17 cellular contexts compared by ENCODE assay signal in the genomic region with DNA sequence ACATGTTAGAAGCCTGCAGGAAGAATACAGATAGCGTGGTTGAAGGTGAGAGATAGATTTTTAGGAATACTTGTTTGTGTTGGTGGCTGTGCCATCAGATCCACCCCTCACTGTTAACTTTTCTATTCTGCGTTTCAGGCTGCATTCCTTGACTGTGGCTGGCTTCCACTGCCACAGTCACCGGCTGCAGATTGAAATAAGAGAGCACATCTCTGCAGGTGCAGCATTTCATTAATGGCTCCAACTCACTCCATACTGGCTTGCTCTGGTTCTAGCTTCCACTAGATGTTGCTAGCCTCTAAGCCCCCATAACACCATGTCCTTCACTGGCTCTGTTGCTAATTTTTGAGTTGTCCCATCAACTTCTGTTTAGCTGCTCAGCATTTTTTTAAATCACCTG.
DNase-seq lines count a peak whose midpoint lies in the region; ATAC-seq, FAIRE-seq and TF ChIP-seq lines count a peak whose summit lies in the region.
"Had no signal": no experiment of that assay in that cellular context is flagged by ENCODE, and none has a peak within 500 bp of the region (broad histone marks: within the 10 kb centered on the region; RNA-seq: fewer than 3 reads in every experiment).

No MANE protein-coding gene starts in this region.

- no peak overlapping the region for H2BK12ac ChIP-seq in H1 (ENCODE audit: low read depth, low read length)

- no peak overlapping the region for H3K9ac ChIP-seq in H1 (replicated peaks in 1 of 4; ENCODE audit: extremely low read depth in 1 of 4, low read depth in 3 of 4, low read length in 3 of 4)

- ATAC-seq in HG03378 (IDR thresholded peaks at IDR 0.05; ENCODE audit: unreplicated experiment) = no peak
- ATAC-seq: A549 had no signal

- no peaks in the 10 kb centered on the region for H3K23me2 ChIP-seq in H1 (ENCODE audit: low read depth, low read length)

- H4K8ac ChIP-seq in H1 (ENCODE audit: extremely low read depth, insufficient read depth, low read length) = no peak overlapping the region

- no peaks in the 10 kb centered on the region for H3K36me3 ChIP-seq in H1 (ENCODE audit: control insufficient read depth in 2 of 4, insufficient read depth in 4 of 4, low read length in 3 of 4)
- H3K36me3 ChIP-seq: HAP-1 had no signal

- no peak overlapping the region for H3K27ac ChIP-seq in H1 (ENCODE audit: low read depth, low read length)
- H3K27ac ChIP-seq: 22Rv1, A549, C4-2B had no signal

- H3K23ac ChIP-seq in H1 (ENCODE audit: insufficient read length) = no peak overlapping the region

- no peak overlapping the region for H3K4ac ChIP-seq in H1 (replicated peaks; ENCODE audit: insufficient read length, low read depth, low read length)

- H3K4me3 ChIP-seq in H1 (ENCODE audit: extremely low read depth in 1 of 4, insufficient read depth in 2 of 4, low read depth in 3 of 4, low read length in 4 of 4) = no peak overlapping the region
- H3K4me3 ChIP-seq: A549, HAP-1 had no signal

- H3K4me2 ChIP-seq in H1 (ENCODE audit: insufficient read depth in 1 of 2, low read depth in 2 of 2, low read length in 2 of 2) = no peak overlapping the region
- H3K4me2 ChIP-seq: A549 had no signal

- no peak for FAIRE-seq in H1 (lab: Jason Lieb, UNC)
- FAIRE-seq: A549 had no signal

- H2BK5ac ChIP-seq in H1 (ENCODE audit: low read depth, low read length) = no peak overlapping the region

- no peak overlapping the region for H2AK5ac ChIP-seq in H1 (ENCODE audit: low read depth, low read length)

- POLR2A ChIA-PET in H1 (lab: Charles Lee; ENCODE audit: partially characterized antibody) = no interaction called here

- H3K56ac ChIP-seq in H1 (replicated peaks; ENCODE audit: insufficient read length, low read depth, low read length) = no peak overlapping the region

- TF ChIP-seq CTCF in H1 (IDR thresholded peaks at IDR 0.05; ENCODE audit: control extremely low read depth in 1 of 3, insufficient read depth in 1 of 3, low read depth in 1 of 3, low read length in 3 of 3) = no peak

- H2BK20ac ChIP-seq in H1 (ENCODE audit: low read length) = no peak overlapping the region

- peak overlapping the region; percentile 57; the same call in 1 of the 2 replicates for H2AFZ ChIP-seq in H1 (ENCODE audit: low read length)

- no peaks in the 10 kb centered on the region for H3K79me2 ChIP-seq in H1 (ENCODE audit: control insufficient read depth in 1 of 2, insufficient read depth in 2 of 2, low read length in 2 of 2)

- no peaks in the 10 kb centered on the region for H3K79me1 ChIP-seq in H1 (ENCODE audit: low read depth, low read length)

- CTCF ChIA-PET in H1 (lab: Charles Lee; ENCODE audit: partially characterized antibody) = interaction anchor here (0.7 kb wide), 1 partner anchor 69 kb away, joined by 3 read pairs; no protein-coding TSS in a partner anchor

- H4K20me1 ChIP-seq in H1 (replicated peaks in 1 of 2; ENCODE audit: control insufficient read depth in 1 of 2, insufficient read depth in 2 of 2, low read length in 2 of 2) = no peaks in the 10 kb centered on the region

- H3K14ac ChIP-seq in H1 (ENCODE audit: insufficient read length) = no peak overlapping the region

- 0 out of 4 replicates have a peak, but pooled peaks of 1 of the 2 experiments have one; percentile 7 for TF ChIP-seq RAD21 in H1 (IDR thresholded peaks at IDR 0.05 in 1 of 2, conservative IDR thresholded peaks at IDR 0.05 in 1 of 2; ENCODE audit: low read depth in 2 of 2, low read length in 2 of 2)

- WGBS in H1 (ENCODE audit: extremely low coverage in 1 of 2, insufficient coverage in 1 of 2, insufficient read length in 1 of 2, insufficient replicate concordance in 2 of 2, low coverage in 1 of 2, low lambda C conversion rate in 2 of 2, missing lambda C conversion rate in 1 of 2), 2 experiments = 81% methylated on average over 3 of the region's 3 CpGs; no CpG with 5 or more reads in 1 of the 2 experiments

- H3K9me3 ChIP-seq in H1 (ENCODE audit: insufficient read depth in 2 of 2, low read depth in 1 of 2, low read length in 1 of 2) = no peaks in the 10 kb centered on the region
- H3K9me3 ChIP-seq: A549, Caco-2, HAP-1 had no signal

- H4K91ac ChIP-seq in H1 (replicated peaks; ENCODE audit: insufficient read length, low read length) = no peak overlapping the region

- no peak overlapping the region for H3K18ac ChIP-seq in H1 (ENCODE audit: extremely low read depth, low read length)

- no peak for TF ChIP-seq EP300 in H1 (IDR thresholded peaks at IDR 0.05; ENCODE audit: borderline replicate concordance in 1 of 2, low read depth in 2 of 2, low read length in 2 of 2)

- no peaks in the 10 kb centered on the region for H3K27me3 ChIP-seq in H1 (replicated peaks in 1 of 4; ENCODE audit: control insufficient read depth in 3 of 4, extremely low read depth in 1 of 4, insufficient read depth in 3 of 4, low read length in 3 of 4)

- DNase-seq in NCI-H2107 treated with DMSO at 0.1 percent for 48 hours (lab: John Stamatoyannopoulos, UW; ENCODE audit: unreplicated experiment) (peak; percentile 29), NCI-H2107 (lab: John Stamatoyannopoulos, UW) (no peak), NCI-H146 (lab: John Stamatoyannopoulos, UW) (peak; percentile 70), H1 (ENCODE audit: low read depth in 1 of 2, low spot score in 2 of 2) (no peak), ureter (ENCODE audit: low spot score) (no peak)
- DNase-seq in activated CD4-positive, alpha-beta T cell treated with anti-CD3 and anti-CD28 coated beads, Interleukin-2, amount 50 U/mL, for 1 hour = no peak
- DNase-seq: AML-193; Caco-2; CD4-positive, alpha-beta T cell; DMS79; GF-D8; GOT3 had no signal

- no peak for TF ChIP-seq POLR2A in H1 (IDR thresholded peaks at IDR 0.05; ENCODE audit: control extremely low read depth in 1 of 2, low read depth in 2 of 2, low read length in 2 of 2)

- H3K4me1 ChIP-seq in H1 (replicated peaks in 1 of 4; ENCODE audit: control insufficient read depth in 3 of 4, insufficient read depth in 4 of 4, low read length in 3 of 4) = peaks cover 0 to 4% (median 2%) of the 10 kb centered on the region in 4 experiments; a peak in 2 of 7 replicates
- H3K4me1 ChIP-seq: A549, Caco-2, HAP-1 had no signal

- no peak overlapping the region for H2BK120ac ChIP-seq in H1 (replicated peaks; ENCODE audit: low read depth, low read length)

- no peak overlapping the region for H4K5ac ChIP-seq in H1 (ENCODE audit: insufficient read length, low read depth, low read length)

- no peak overlapping the region for H2BK15ac ChIP-seq in H1 (ENCODE audit: low read length)

TF ChIP-seq in H1, 55 proteins besides CTCF, POLR2A, EP300 and RAD21 (continues in another document):
- TF ChIP-seq EZH2 (IDR thresholded peaks at IDR 0.05; ENCODE audit: low read depth, low read length, severe bottlenecking) = no peak
- no peak for TF ChIP-seq GTF2F1 (IDR thresholded peaks at IDR 0.05; ENCODE audit: borderline replicate concordance, low read depth, low read length)
- TF ChIP-seq ZNF274 (IDR thresholded peaks at IDR 0.05; ENCODE audit: borderline replicate concordance, extremely low read depth, low read length) = no peak
- TF ChIP-seq SP4 (IDR thresholded peaks at IDR 0.05; ENCODE audit: low read length) = no peak
- no peak for TF ChIP-seq SIN3A (conservative IDR thresholded peaks at IDR 0.05 in 1 of 2, IDR thresholded peaks at IDR 0.05 in 1 of 2; ENCODE audit: low read depth in 1 of 2, low read length in 2 of 2)
- no peak for TF ChIP-seq KDM1A (IDR thresholded peaks at IDR 0.05; ENCODE audit: borderline replicate concordance, low read length)
- TF ChIP-seq PHF8 (conservative IDR thresholded peaks at IDR 0.05; ENCODE audit: low read depth, low read length) = no peak
- no peak for TF ChIP-seq RNF2 (IDR thresholded peaks at IDR 0.05; ENCODE audit: borderline replicate concordance, low read depth, low read length, missing control alignments, poor library complexity, severe bottlenecking)
- TF ChIP-seq CBX5 (IDR thresholded peaks at IDR 0.05; ENCODE audit: low read depth, low read length) = no peak
- TF ChIP-seq TAF1 (IDR thresholded peaks at IDR 0.05; ENCODE audit: low read depth, low read length) = no peak
- TF ChIP-seq YY1 (IDR thresholded peaks at IDR 0.05; ENCODE audit: low read depth, low read length) = no peak
- TF ChIP-seq CEBPB (IDR thresholded peaks at IDR 0.05; ENCODE audit: low read depth, low read length) = no peak
- TF ChIP-seq ATF2 (IDR thresholded peaks at IDR 0.05; ENCODE audit: low read length) = no peak
- TF ChIP-seq ASH2L (IDR thresholded peaks at IDR 0.05; ENCODE audit: low read length) = no peak
- no peak for TF ChIP-seq NRF1 (IDR thresholded peaks at IDR 0.05; ENCODE audit: low read depth, low read length)
- no peak for TF ChIP-seq JUN (IDR thresholded peaks at IDR 0.05; ENCODE audit: low read depth, low read length)
- no peak for TF ChIP-seq HDAC2 (IDR thresholded peaks at IDR 0.05; ENCODE audit: borderline replicate concordance in 1 of 2, low read depth in 2 of 2, low read length in 2 of 2)
- no peak for TF ChIP-seq RXRA (IDR thresholded peaks at IDR 0.05; ENCODE audit: insufficient read depth, low read depth, low read length)

Comparison
In these comparisons a context has a peak if more than half of its experiments do, and no peak if none do; other contexts are left out.
1. DNase-seq: peak in NCI-H2107 treated with DMSO at 0.1 percent for 48 hours (single experiment) and NCI-H146 (single experiment); none in NCI-H2107 (single experiment), H1 (0 of 2), ureter (single experiment) and activated CD4-positive, alpha-beta T cell treated with anti-CD3 and anti-CD28 coated beads, Interleukin-2, amount 50 U/mL, for 1 hour (single experiment).